Comparison of ENCODE assay signal across 17 cellular contexts in genomic region chr16:85565796-85566501, GRCh38. TPM values are rescaled to one million over a fixed set of nuclear protein-coding genes. Genes with fewer than 3 reads are reported as not detected.
DNase-seq lines count a peak whose midpoint lies in the region; ATAC-seq, FAIRE-seq and TF ChIP-seq lines count a peak whose summit lies in the region.
"Had no signal": no experiment of that assay in that cellular context is flagged by ENCODE, and none has a peak within 500 bp of the region (broad histone marks: within the 10 kb centered on the region; RNA-seq: fewer than 3 reads in every experiment).

No MANE protein-coding gene starts in this region.

- TF ChIP-seq CTCF in HL-60 (IDR thresholded peaks at IDR 0.05; ENCODE audit: insufficient read depth, low read length): no peak
- no peak; a peak in 1 of 6 replicates for TF ChIP-seq CTCF in K562 (IDR thresholded peaks at IDR 0.05 in 2 of 3, conservative IDR thresholded peaks at IDR 0.05 in 1 of 3; ENCODE audit: insufficient read depth in 2 of 3, low read depth in 1 of 3, low read length in 3 of 3)
- no peak for TF ChIP-seq CTCF in spleen (IDR thresholded peaks at IDR 0.05 in 8 of 11, conservative IDR thresholded peaks at IDR 0.05 in 3 of 11)
- no peak for TF ChIP-seq CTCF in dorsolateral prefrontal cortex (IDR thresholded peaks at IDR 0.05 in 54 of 56, conservative IDR thresholded peaks at IDR 0.05 in 2 of 56; ENCODE audit: low read depth in 1 of 56, partially characterized antibody in 56 of 56)

- H4K20me1 ChIP-seq in K562 (replicated peaks; ENCODE audit: control insufficient read depth, insufficient read depth, low read length): peaks cover 56% of the 10 kb centered on the region

- TF ChIP-seq EP300 in K562 (IDR thresholded peaks at IDR 0.05; ENCODE audit: low read length): no peak

- no peak for FAIRE-seq in K562 (lab: Jason Lieb, UNC)
- FAIRE-seq: bronchial epithelial cell, GM12891 had no signal

- H3K79me1 ChIP-seq in mesenchymal stem cell (replicated peaks; ENCODE audit: low read length, poor library complexity, severe bottlenecking): peaks cover 45% of the 10 kb centered on the region

- H3K18ac ChIP-seq in mesenchymal stem cell (ENCODE audit: low read depth in 1 of 2, low read length in 2 of 2): peak overlapping the region in 1 of 2 experiments; percentile 38

- intact Hi-C loops in K562 (cut with micrococcal nuclease) (loop anchor here (1.0 to 10.0 kb wide), 2 partner anchors 44 to 231 kb away; no protein-coding TSS in a partner anchor), spleen (cut with DNase I; ENCODE audit: low total_unique reads) (no loop called here), dorsolateral prefrontal cortex (cut with DNase I) (no loop called here)

- in situ Hi-C loops in K562 (cut with MboI) (no loop called here), G401 (cut with HindIII; ENCODE audit: low sequenced_read_pairs) (no loop called here)

- H3K4ac ChIP-seq in mesenchymal stem cell (ENCODE audit: low read depth in 1 of 2, low read length in 2 of 2): no peak overlapping the region

- no peak for TF ChIP-seq RAD21 in K562 (CRISPR knock-in tag; conservative IDR thresholded peaks at IDR 0.05 in 1 of 2, IDR thresholded peaks at IDR 0.05 in 1 of 2)

- no TSS peak for BruUV-seq in K562 (replicated peaks; lab: Mats Ljungman, UMichigan)

- H2AK5ac ChIP-seq in mesenchymal stem cell (ENCODE audit: low read length, severe bottlenecking): peak overlapping the region; percentile 28

- peak overlapping the region; percentile 99 for H3K27ac ChIP-seq in HL-60 (replicated peaks)
- peak overlapping the region; percentile 94 for H3K27ac ChIP-seq in K562 (ENCODE audit: extremely low read depth, low read depth, low read length)
- H3K27ac ChIP-seq in mesenchymal stem cell (ENCODE audit: low read length, poor library complexity, severe bottlenecking): no peak overlapping the region
- peak overlapping the region in 6 of 8 donors; percentile 22 to 89 (median 67) for H3K27ac ChIP-seq in spleen
- no peak overlapping the region for H3K27ac ChIP-seq in dorsolateral prefrontal cortex
- H3K27ac ChIP-seq: SJSA1 had no signal

- H4K8ac ChIP-seq in mesenchymal stem cell (ENCODE audit: low read length): peak overlapping the region; percentile 43

- peaks cover 50% of the 10 kb centered on the region for H3K36me3 ChIP-seq in K562 (ENCODE audit: control insufficient read depth, insufficient read depth, low read length)
- H3K36me3 ChIP-seq in mesenchymal stem cell (ENCODE audit: control insufficient read depth in 1 of 2, insufficient read depth in 2 of 2, low read depth in 1 of 2, low read length in 2 of 2): peaks cover 0 to 5% of the 10 kb centered on the region in 2 experiments
- no peaks in the 10 kb centered on the region for H3K36me3 ChIP-seq in spleen
- H3K36me3 ChIP-seq: SJSA1 had no signal

- H3K9me1 ChIP-seq in K562 (ENCODE audit: control insufficient read depth, insufficient read depth, low read length): peaks cover 4% of the 10 kb centered on the region

- 33% methylated on average over 20 of the region's 20 CpGs for WGBS in K562 (ENCODE audit: insufficient coverage, low coverage, missing lambda C conversion rate)
- WGBS in mesenchymal stem cell: 76% methylated on average over 20 of the region's 20 CpGs
- WGBS in spleen, 5 donors: 78 to 89% (median 87%) methylated on average over 20 of the region's 20 CpGs

- peak overlapping the region; percentile 9 for H4K91ac ChIP-seq in mesenchymal stem cell (ENCODE audit: low read length)

- H3K9ac ChIP-seq in K562 (ENCODE audit: insufficient read depth in 1 of 2, low read depth in 2 of 2, low read length in 2 of 2) (peak overlapping the region; percentile 74 to 89), mesenchymal stem cell (ENCODE audit: low read length) (no peak overlapping the region)

- ATAC-seq in K562: no peak
- ATAC-seq: activated naive CD4-positive, alpha-beta T cell treated with anti-CD3 and anti-CD28 coated beads, Interleukin-2, amount 50 U/mL, for 72 hours had no signal

- POLR2A ChIA-PET in K562 (lab: Yijun Ruan, JAX): interaction anchor here (0.6 to 6.1 kb wide), 9 partner anchors 8 to 235 kb away, joined by 3 to 57 read pairs (median 4); no protein-coding TSS in a partner anchor

- no peak overlapping the region for H2BK5ac ChIP-seq in mesenchymal stem cell (ENCODE audit: low read depth, low read length, poor library complexity, severe bottlenecking)

- H3K4me3 ChIP-seq in HL-60 (replicated peaks; ENCODE audit: insufficient read depth, low read length) (no peak overlapping the region), K562 (peak overlapping the region; percentile 29; the same call in 1 of the 2 replicates), mesenchymal stem cell (ENCODE audit: insufficient read depth in 1 of 2, low read depth in 1 of 2, low read length in 2 of 2) (no peak overlapping the region), spleen (no peak overlapping the region), dorsolateral prefrontal cortex (no peak overlapping the region)
- H3K4me3 ChIP-seq: SJSA1 had no signal

- peak overlapping the region in 1 of 2 experiments; percentile 64 for H3K14ac ChIP-seq in mesenchymal stem cell (ENCODE audit: low read length in 2 of 2)

- peak overlapping the region; percentile 9 for H2BK15ac ChIP-seq in mesenchymal stem cell (ENCODE audit: low read depth, poor library complexity, severe bottlenecking)

- CTCF ChIA-PET in K562 (lab: Yijun Ruan, JAX; ENCODE audit: low intra/inter-chr PET ratio): interaction anchor here (0.6 to 3.0 kb wide), 6 partner anchors 9 to 145 kb away, joined by 3 to 15 read pairs (median 4); no protein-coding TSS in a partner anchor

- no peak; the same call in none of the 2 replicates for TF ChIP-seq POLR2A in K562 (conservative IDR thresholded peaks at IDR 0.05)
- no peak for TF ChIP-seq POLR2A in spleen (IDR thresholded peaks at IDR 0.05)

- peak overlapping the region in 1 of 2 experiments; percentile 51 for H3K23ac ChIP-seq in mesenchymal stem cell (ENCODE audit: low read length in 2 of 2)

- H2BK12ac ChIP-seq in mesenchymal stem cell (ENCODE audit: low read length in 2 of 2): peak overlapping the region; percentile 25 to 30

- no peaks in the 10 kb centered on the region for H3K27me3 ChIP-seq in HL-60 (ENCODE audit: insufficient read depth, poor library complexity, severe bottlenecking)
- H3K27me3 ChIP-seq in K562 (ENCODE audit: control insufficient read depth in 2 of 2, insufficient read depth in 2 of 2, low read length in 2 of 2): no peaks in the 10 kb centered on the region
- no peaks in the 10 kb centered on the region for H3K27me3 ChIP-seq in mesenchymal stem cell (ENCODE audit: control insufficient read depth in 1 of 2, insufficient read depth in 1 of 2, low read length in 2 of 2)
- H3K27me3 ChIP-seq in spleen (replicated peaks in 1 of 7): no peaks in the 10 kb centered on the region
- H3K27me3 ChIP-seq in dorsolateral prefrontal cortex: no peaks in the 10 kb centered on the region
- H3K27me3 ChIP-seq: SJSA1 had no signal

- H3K9me3 ChIP-seq in K562 (replicated peaks; ENCODE audit: control insufficient read depth, insufficient read depth, low read depth, low read length) (no peaks in the 10 kb centered on the region), mesenchymal stem cell (ENCODE audit: control insufficient read depth, low read length) (no peaks in the 10 kb centered on the region), spleen (no peaks in the 10 kb centered on the region)
- H3K9me3 ChIP-seq: SJSA1 had no signal

- DNase-seq in HL-60 (ENCODE audit: low read depth in 1 of 2, low spot score in 1 of 2) (no peak), K562 (ENCODE audit: extremely low read depth in 1 of 4, low spot score in 3 of 4) (peak in 1 of 4 experiments; percentile 61), mesenchymal stem cell (no peak), spleen (no peak), G401 (ENCODE audit: low spot score) (no peak), dorsolateral prefrontal cortex (no peak), NCI-H446 (lab: John Stamatoyannopoulos, UW) (no peak), T1000 (lab: John Stamatoyannopoulos, UW) (no peak)
- DNase-seq: activated CD4-positive, alpha-beta T cell treated with anti-CD3 and anti-CD28 coated beads, Interleukin-2, amount 50 U/mL, for 1 hour; activated T-cell treated with anti-CD3 and anti-CD28 coated beads, Interleukin-2, amount 50 U/mL, for 24 hours; GOT3; NCI-H1930; stimulated activated CD4-positive, alpha-beta T cell treated with anti-CD3 and anti-CD28 coated beads, Interleukin-15, amount 100 ng/mL, for 24 hours had no signal

- H3K4me1 ChIP-seq in K562 (replicated peaks in 1 of 2; ENCODE audit: control insufficient read depth in 2 of 2, insufficient read depth in 2 of 2, low read length in 2 of 2) (peaks cover 88 to 97% of the 10 kb centered on the region in 2 experiments), mesenchymal stem cell (ENCODE audit: control insufficient read depth, insufficient read depth, low read depth, low read length) (peaks cover 67% of the 10 kb centered on the region), spleen (peaks cover 54 to 100% (median 93%) of the 10 kb centered on the region in 6 donors)
- H3K4me1 ChIP-seq: SJSA1 had no signal

- H2BK120ac ChIP-seq in mesenchymal stem cell (ENCODE audit: low read depth, low read length): peak overlapping the region; percentile 55

- H3K4me2 ChIP-seq in K562 (ENCODE audit: insufficient read depth, low read length) (peak overlapping the region; percentile 80), mesenchymal stem cell (ENCODE audit: low read length, poor library complexity, severe bottlenecking) (no peak overlapping the region)

- H2AFZ ChIP-seq in K562 (ENCODE audit: low read depth, low read length) (no peak overlapping the region), mesenchymal stem cell (ENCODE audit: low read depth, low read length) (no peak overlapping the region)

- H3K79me2 ChIP-seq in K562 (ENCODE audit: control insufficient read depth, insufficient read depth, low read length): peaks cover 100% of the 10 kb centered on the region

RNA-seq across cellular contexts. Expression of gene GSE1, which starts 47.2 kb away (rescaled TPM):
- total RNA-seq in K562 (2011; cell fraction: chromatin; rRNA removed; ENCODE audit: low replicate concordance): 692 and 1,066 TPM in 2 replicates
- 409 and 435 TPM in 2 replicates for total RNA-seq in K562 (2011; cell fraction: nucleolus; rRNA removed)
- 438 and 467 TPM in 2 replicates for total RNA-seq in K562 (2011; cell fraction: nucleoplasm; rRNA removed)
- total RNA-seq in K562 (2014; rRNA removed): 89.1 and 104 TPM in 2 replicates
- total RNA-seq in K562 (2014; rRNA removed; fragmentation: Illumina TruSeq; extraction: Trizol): 40.9 and 41.8 TPM in 2 replicates
- total RNA-seq in K562 (2015; rRNA removed; fragmentation: Illumina TruSeq; extraction: Trizol): 57.9 and 60.6 TPM in 2 replicates
- total RNA-seq in K562 (2021): 208 and 244 TPM in 2 replicates
- polyA plus RNA-seq in K562 (2011; rRNA removed): 54.2 and 64.0 TPM in 2 replicates
- 54.1 and 55.3 TPM in 2 replicates for polyA plus RNA-seq in K562 (2011; cell fraction: cytosol; rRNA removed)
- 210 and 277 TPM in 2 replicates for polyA plus RNA-seq in K562 (2011; cell fraction: nucleus; rRNA removed)
- polyA plus RNA-seq in K562 (2012): 113 and 125 TPM in 2 replicates
- 116 and 138 TPM in 2 replicates for polyA plus RNA-seq in K562 (2014; fragmentation: Illumina TruSeq; extraction: Trizol)
- polyA plus RNA-seq in K562 (2014; fragmentation: Nextera tagmentation; extraction: Ambion mirVana): 10 to 100 TPM; 12.2 to 15.8 TPM
- 101 and 116 TPM in 2 replicates for polyA plus RNA-seq in K562 (2014; rRNA removed)
- 61.1 and 68.8 TPM in 2 replicates for polyA minus RNA-seq in K562 (2011; rRNA and poly(A)+ RNA removed)
- 106 and 121 TPM in 2 replicates for polyA minus RNA-seq in K562 (2011; cell fraction: cytosol; rRNA and poly(A)+ RNA removed)
- 117 and 133 TPM in 2 replicates for polyA minus RNA-seq in K562 (2011; cell fraction: nucleus; rRNA and poly(A)+ RNA removed)
- 39.2 TPM for polyA plus RNA-seq in mesenchymal stem cell (2013, experiment 1 of 2)
- polyA plus RNA-seq in mesenchymal stem cell (2013, experiment 2 of 2): 38.5 TPM
- total RNA-seq in spleen: 100 to 1,000 TPM in 1 of 7 donors, 10 to 100 TPM in 6; 79.8 to 121 (median 91.4) TPM
- 10 to 100 TPM in 1 of 3 donors, 1 to 10 TPM in 2; 7.4 to 23.2 (median 9.2) TPM for polyA plus RNA-seq in spleen
- 22.8 and 35.6 TPM in 2 replicates for total RNA-seq in G401 (2014; rRNA removed; shearing (Covaris generic))
- 10 to 100 TPM; 18.4 to 76.6 (median 53.0) TPM for total RNA-seq in dorsolateral prefrontal cortex

Comparison
In these comparisons a context has a peak if more than half of its experiments do, and no peak if none do; other contexts are left out.
1. H3K27ac ChIP-seq: peak in HL-60 (single experiment), K562 (single experiment) and spleen (6 of 8); none in mesenchymal stem cell (single experiment) and dorsolateral prefrontal cortex (0 of 59).